Comparison of ENCODE assay signal across 8 cellular contexts in the genomic region with DNA sequence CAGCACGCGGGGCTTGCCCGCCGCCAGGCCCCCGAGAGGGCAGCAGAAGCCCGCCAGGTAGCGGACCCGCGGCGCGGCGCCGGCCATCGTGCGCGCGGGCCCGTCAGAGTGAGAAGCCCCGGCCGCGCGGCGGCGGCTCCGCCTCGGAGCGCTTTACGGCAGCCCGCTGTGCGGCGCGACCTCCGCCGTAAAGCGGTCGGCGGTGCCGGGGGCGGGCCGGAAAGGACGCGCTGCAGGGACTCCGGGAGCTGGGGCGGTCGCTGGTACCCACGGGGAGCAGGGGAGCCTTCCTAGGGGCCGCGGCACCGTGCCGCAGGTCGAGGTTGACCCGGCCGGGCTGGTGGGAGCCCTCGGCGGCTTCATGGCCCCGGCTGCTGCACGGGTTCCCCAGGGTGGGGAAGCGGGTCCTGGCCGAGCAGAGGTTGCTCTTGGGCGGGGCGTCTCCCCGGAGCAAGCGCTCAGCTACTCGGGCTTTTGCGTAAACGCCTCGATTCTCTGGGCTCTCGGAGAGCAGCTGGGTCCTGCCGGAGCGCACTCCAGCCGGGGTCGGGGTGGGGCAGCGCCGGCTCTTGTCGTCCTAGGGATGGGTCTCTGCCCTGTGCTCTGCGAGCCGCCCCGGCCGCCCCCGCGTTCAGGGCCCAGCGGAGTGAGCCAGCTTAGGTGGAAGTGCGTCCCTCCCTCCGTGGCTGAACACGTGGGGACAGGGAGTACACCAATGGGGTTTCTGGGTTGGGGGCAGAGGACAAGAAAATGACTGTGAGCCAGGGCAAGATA. TPM values are rescaled to one million over a fixed set of nuclear protein-coding genes. Genes with fewer than 3 reads are reported as not detected.
DNase-seq lines count a peak whose midpoint lies in the region; ATAC-seq and TF ChIP-seq lines count a peak whose summit lies in the region.

A gene with protein sequence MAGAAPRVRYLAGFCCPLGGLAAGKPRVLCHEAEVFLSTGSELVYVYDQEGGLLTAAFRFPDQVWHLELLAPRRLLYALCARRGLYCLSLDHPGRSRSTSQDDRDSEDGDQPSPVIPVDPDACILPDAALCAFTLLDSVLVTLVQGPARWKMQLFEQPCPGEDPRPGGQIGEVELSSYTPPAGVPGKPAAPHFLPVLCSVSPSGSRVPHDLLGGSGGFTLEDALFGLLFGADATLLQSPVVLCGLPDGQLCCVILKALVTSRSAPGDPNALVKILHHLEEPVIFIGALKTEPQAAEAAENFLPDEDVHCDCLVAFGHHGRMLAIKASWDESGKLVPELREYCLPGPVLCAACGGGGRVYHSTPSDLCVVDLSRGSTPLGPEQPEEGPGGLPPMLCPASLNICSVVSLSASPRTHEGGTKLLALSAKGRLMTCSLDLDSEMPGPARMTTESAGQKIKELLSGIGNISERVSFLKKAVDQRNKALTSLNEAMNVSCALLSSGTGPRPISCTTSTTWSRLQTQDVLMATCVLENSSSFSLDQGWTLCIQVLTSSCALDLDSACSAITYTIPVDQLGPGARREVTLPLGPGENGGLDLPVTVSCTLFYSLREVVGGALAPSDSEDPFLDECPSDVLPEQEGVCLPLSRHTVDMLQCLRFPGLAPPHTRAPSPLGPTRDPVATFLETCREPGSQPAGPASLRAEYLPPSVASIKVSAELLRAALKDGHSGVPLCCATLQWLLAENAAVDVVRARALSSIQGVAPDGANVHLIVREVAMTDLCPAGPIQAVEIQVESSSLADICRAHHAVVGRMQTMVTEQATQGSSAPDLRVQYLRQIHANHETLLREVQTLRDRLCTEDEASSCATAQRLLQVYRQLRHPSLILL (minus strand): TSS at position 110 of the 774 bp plus-strand sequence. CDS start 23 bp downstream, at position 87.

- H3K36me3 ChIP-seq in body of pancreas (replicated peaks in 1 of 2; ENCODE audit: insufficient read depth in 1 of 2, low read depth in 2 of 2) (peaks cover 0 to 5% of the 10 kb centered on the region in 2 donors), iPS-15b (ENCODE audit: control insufficient read depth, insufficient read depth, low read length) (peaks cover 23% of the 10 kb centered on the region)

- no peak for TF ChIP-seq CTCF in GM10266 (IDR thresholded peaks at IDR 0.05; ENCODE audit: control insufficient read depth, insufficient read depth, low read depth, missing control alignments)
- peak in 1 of 7 experiments; percentile 15 for TF ChIP-seq CTCF in body of pancreas (IDR thresholded peaks at IDR 0.05)

- peak; percentile 86 for ATAC-seq in body of pancreas

- 0 to 1% methylated on average over 4 to 84 of the region's 85 CpGs for WGBS in body of pancreas, 2 donors

- intact Hi-C loops in body of pancreas (cut with DNase I), result no loop called here

- TF ChIP-seq POLR2A in body of pancreas (IDR thresholded peaks at IDR 0.05), result peak in 2 of 3 donors; percentile 7 to 79

- DNase-seq in GM10266 (ENCODE audit: extremely low spot score) (peak; percentile 97), HCEC 1CT (peak; percentile 81), NCI-H1105 treated with DMSO at 0.1 percent for 48 hours (lab: John Stamatoyannopoulos, UW) (peak; percentile 49), UCSD-AML1 (lab: John Stamatoyannopoulos, UW; ENCODE audit: unreplicated experiment) (peak; percentile 85), body of pancreas (peak; percentile 78 to 83 (median 80)), skeletal muscle cell (ENCODE audit: low read depth) (peak; percentile 39), cerebellar nuclear complex (lab: John Stamatoyannopoulos, UW) (no peak)

- H3K4me1 ChIP-seq in body of pancreas (peaks cover 35% of the 10 kb centered on the region), iPS-15b (ENCODE audit: control insufficient read depth, insufficient read depth, low read length) (peaks cover 4% of the 10 kb centered on the region)

- H3K4me3 ChIP-seq in body of pancreas (peak within 1 kb of the TSS; percentile 57 to 85), iPS-15b (ENCODE audit: low read depth, low read length) (peak within 1 kb of the TSS; percentile 90), skeletal muscle cell (ENCODE audit: low read depth, low read length) (peak within 1 kb of the TSS; percentile 93)

- H3K27ac ChIP-seq in body of pancreas, result peak within 1 kb of the TSS; percentile 47 to 86 (median 72)

- peak within 1 kb of the TSS; percentile 79 for H3K9ac ChIP-seq in iPS-15b (ENCODE audit: low read depth, low read length)

- H3K9me3 ChIP-seq in body of pancreas, result no peaks in the 10 kb centered on the region
- H3K9me3 ChIP-seq in iPS-15b (ENCODE audit: control insufficient read depth, insufficient read depth, low read length), result no peaks in the 10 kb centered on the region

- H3K27me3 ChIP-seq in body of pancreas (no peaks in the 10 kb centered on the region), iPS-15b (ENCODE audit: control insufficient read depth, insufficient read depth, low read length) (no peaks in the 10 kb centered on the region)

RNA-seq across cellular contexts. Expression of the gene that starts here (rescaled TPM):
- total RNA-seq in body of pancreas, result 10 to 100 TPM; 27.8 to 50.4 TPM

Comparison
In these comparisons a context has a peak if more than half of its experiments do, and no peak if none do; other contexts are left out.
1. DNase-seq: peak in GM10266 (single experiment), HCEC 1CT (single experiment), NCI-H1105 treated with DMSO at 0.1 percent for 48 hours (single experiment), UCSD-AML1 (single experiment), body of pancreas (4 of 4) and skeletal muscle cell (single experiment); none in cerebellar nuclear complex (0 of 2).
2. Peak in every context shown above with its lines, with median percentiles within 50 percentile points of each other: H3K4me3 ChIP-seq.